Comparison of ENCODE assay signal across 8 cellular contexts in genomic region chr1:67339623-67340343, GRCh38. TPM values are rescaled to one million over a fixed set of nuclear protein-coding genes. Genes with fewer than 3 reads are reported as not detected.
DNase-seq lines count a peak whose midpoint lies in the region; ATAC-seq lines count a peak whose summit lies in the region.

No MANE protein-coding gene starts in this region.

- ATAC-seq in GM18498 (IDR thresholded peaks at IDR 0.05; ENCODE audit: unreplicated experiment), result peak; percentile 34
- peak; percentile 33 for ATAC-seq in HG02588 (IDR thresholded peaks at IDR 0.05; ENCODE audit: unreplicated experiment)

- in situ Hi-C loops in G401 (cut with HindIII; ENCODE audit: low sequenced_read_pairs), result loop anchor here (10.0 to 25.0 kb wide), 2 partner anchors 75 to 173 kb away; no protein-coding TSS in a partner anchor

- DNase-seq in NOMO-1 (lab: John Stamatoyannopoulos, UW; ENCODE audit: unreplicated experiment in 2 of 2) (peak; percentile 35 to 67), dermis blood vessel endothelial cell (peak; percentile 29), G401 (ENCODE audit: low spot score) (no peak), NCI-H1092 (lab: John Stamatoyannopoulos, UW) (no peak), DMS114 treated with DMSO at 0.1 percent for 48 hours (lab: John Stamatoyannopoulos, UW; ENCODE audit: unreplicated experiment) (no peak)
- DNase-seq in stimulated activated CD4-positive, alpha-beta T cell treated with anti-CD3 and anti-CD28 coated beads, Interleukin-4, amount 100 ng/mL, for 24 hours, result peak; percentile 70

RNA-seq across cellular contexts. Expression of gene IL12RB2, which starts 32.1 kb away (rescaled TPM):
- not detected in 2 replicates for total RNA-seq in dermis blood vessel endothelial cell
- not detected in 2 replicates for total RNA-seq in G401 (2014; rRNA removed; shearing (Covaris generic))

Comparison
In these comparisons a context has a peak if more than half of its experiments do, and no peak if none do; other contexts are left out.
1. DNase-seq: peak in NOMO-1 (2 of 2), dermis blood vessel endothelial cell (single experiment) and stimulated activated CD4-positive, alpha-beta T cell treated with anti-CD3 and anti-CD28 coated beads, Interleukin-4, amount 100 ng/mL, for 24 hours (single experiment); none in G401 (single experiment), NCI-H1092 (single experiment) and DMS114 treated with DMSO at 0.1 percent for 48 hours (single experiment).